ENCODE assay signal across 8 cellular contexts in genomic region chr6:142913511-142914047, GRCh38. TPM values are rescaled to one million over a fixed set of nuclear protein-coding genes. Genes with fewer than 3 reads are reported as not detected.
DNase-seq lines count a peak whose midpoint lies in the region; ATAC-seq and TF ChIP-seq lines count a peak whose summit lies in the region.

No MANE protein-coding gene starts in this region.

- no peak overlapping the region for H3K4me2 ChIP-seq in trophoblast cell (ENCODE audit: low read length)

- POLR2A ChIA-PET in activated CD8-positive, alpha-beta T cell treated with anti-CD3 and anti-CD28 coated beads for 36 hours (lab: Charles Lee), result interaction anchor here (0.6 to 3.1 kb wide), 19 partner anchors 10 to 537 kb away, joined by 3 to 19 read pairs (median 5); partner anchors contain the start of genes ADAT2 and PEX3
- POLR2A ChIA-PET in RWPE1 (lab: Yijun Ruan, JAX; ENCODE audit: low non-redundant PET), result no interaction called here

- H3K4ac ChIP-seq in trophoblast cell (ENCODE audit: low read depth, low read length), result no peak overlapping the region

- no peak overlapping the region for H3K9ac ChIP-seq in trophoblast cell (ENCODE audit: low read length)

- no peak overlapping the region for H2BK12ac ChIP-seq in trophoblast cell (ENCODE audit: low read length)

- DNase-seq in activated gamma-delta T cell treated with Interleukin-2 at 50 U/mL for 16 hours (peak; percentile 59), activated gamma-delta T cell (lab: John Stamatoyannopoulos, UW) (no peak), trophoblast cell (peak; percentile 26 to 45), RWPE1 (ENCODE audit: low spot score) (no peak), cortex of kidney (lab: John Stamatoyannopoulos, UW) (no peak), HuH-7 (ENCODE audit: low spot score) (no peak)
- peak; percentile 88 for DNase-seq in activated CD8-positive, alpha-beta T cell treated with anti-CD3 and anti-CD28 coated beads for 36 hours

- H4K91ac ChIP-seq in trophoblast cell (ENCODE audit: low read depth, low read length), result no peak overlapping the region

- no peaks in the 10 kb centered on the region for H3K27me3 Mint-ChIP-seq in activated CD8-positive, alpha-beta T cell treated with anti-CD3 and anti-CD28 coated beads for 36 hours

- no peak overlapping the region for H3K27ac ChIP-seq in trophoblast cell (ENCODE audit: low read depth, low read length)
- no peak overlapping the region for H3K27ac ChIP-seq in RWPE1

- H2AFZ ChIP-seq in trophoblast cell (ENCODE audit: insufficient read depth, low read length, poor library complexity), result no peak overlapping the region

- H3K18ac ChIP-seq in trophoblast cell (ENCODE audit: low read length), result no peak overlapping the region

- intact Hi-C loops in activated CD8-positive, alpha-beta T cell treated with anti-CD3 and anti-CD28 coated beads for 36 hours (cut with micrococcal nuclease), result loop anchor here (2.0 kb wide), 2 partner anchors 13 to 63 kb away; no protein-coding TSS in a partner anchor

- peaks cover 58% of the 10 kb centered on the region for H3K36me3 Mint-ChIP-seq in activated CD8-positive, alpha-beta T cell treated with anti-CD3 and anti-CD28 coated beads for 36 hours (ENCODE audit: low read depth)

- H2BK120ac ChIP-seq in trophoblast cell (ENCODE audit: insufficient read depth, low read length, poor library complexity), result no peak overlapping the region

- CTCF ChIA-PET in activated CD8-positive, alpha-beta T cell treated with anti-CD3 and anti-CD28 coated beads for 36 hours (lab: Charles Lee), result interaction anchor here (0.7 to 1.3 kb wide), 8 partner anchors 10 to 60 kb away, joined by 3 to 4 read pairs (median 3); no protein-coding TSS in a partner anchor
- CTCF ChIA-PET in RWPE1 (lab: Yijun Ruan, JAX), result no interaction called here

- H2AK5ac ChIP-seq in trophoblast cell (ENCODE audit: low read length), result no peak overlapping the region

- no peak overlapping the region for H4K8ac ChIP-seq in trophoblast cell (ENCODE audit: low read depth, low read length)

- no peaks in the 10 kb centered on the region for H3K9me3 ChIP-seq in trophoblast cell (ENCODE audit: insufficient read depth, low read depth, low read length)

- no peaks in the 10 kb centered on the region for H3K27me3 ChIP-seq in trophoblast cell (ENCODE audit: insufficient read depth, low read length)

- no CpG with 5 or more reads among the region's 10 CpGs for whole genome bisulfite sequencing in trophoblast cell (ENCODE audit: extremely low coverage, insufficient coverage, insufficient read length)

- H3K27ac Mint-ChIP-seq in activated CD8-positive, alpha-beta T cell treated with anti-CD3 and anti-CD28 coated beads for 36 hours, result peak overlapping the region; percentile 98

- no peak for TF ChIP-seq CTCF in activated CD8-positive, alpha-beta T cell treated with anti-CD3 and anti-CD28 coated beads for 36 hours (IDR thresholded peaks at IDR 0.05)
- TF ChIP-seq CTCF in RWPE1 (conservative IDR thresholded peaks at IDR 0.05; ENCODE audit: low read depth), result no peak

- H3K4me1 Mint-ChIP-seq in activated CD8-positive, alpha-beta T cell treated with anti-CD3 and anti-CD28 coated beads for 36 hours (ENCODE audit: low read depth), result peaks cover 82% of the 10 kb centered on the region

- peak; percentile 87 for ATAC-seq in HG03439 (IDR thresholded peaks at IDR 0.05; ENCODE audit: unreplicated experiment)
- peak; percentile 88 for ATAC-seq in activated CD8-positive, alpha-beta T cell treated with anti-CD3 and anti-CD28 coated beads for 36 hours

- H3K36me3 ChIP-seq in trophoblast cell (ENCODE audit: control insufficient read depth in 1 of 2, insufficient read depth in 2 of 2, low read length in 2 of 2), result no peaks in the 10 kb centered on the region

- no peak overlapping the region for H4K12ac ChIP-seq in trophoblast cell (ENCODE audit: low read depth, low read length)

- no peak overlapping the region for H3K4me3 ChIP-seq in trophoblast cell (ENCODE audit: low read depth, low read length)

- H3K4me3 Mint-ChIP-seq in activated CD8-positive, alpha-beta T cell treated with anti-CD3 and anti-CD28 coated beads for 36 hours, result peak overlapping the region; percentile 70

- no peaks in the 10 kb centered on the region for H3K79me2 ChIP-seq in trophoblast cell (ENCODE audit: control insufficient read depth, insufficient read depth, low read length, poor library complexity)

- H3K4me1 ChIP-seq in trophoblast cell (ENCODE audit: control insufficient read depth in 1 of 2, insufficient read depth in 2 of 2, low read length in 2 of 2), result no peaks in the 10 kb centered on the region

- H3K79me1 ChIP-seq in trophoblast cell (ENCODE audit: low read length), result no peaks in the 10 kb centered on the region

- H2BK5ac ChIP-seq in trophoblast cell (ENCODE audit: low read depth, low read length, poor library complexity), result no peak overlapping the region

- H3K9me3 Mint-ChIP-seq in activated CD8-positive, alpha-beta T cell treated with anti-CD3 and anti-CD28 coated beads for 36 hours, result peaks cover 3% of the 10 kb centered on the region

- H3K14ac ChIP-seq in trophoblast cell (ENCODE audit: low read length), result no peak overlapping the region

- H3K23ac ChIP-seq in trophoblast cell (ENCODE audit: low read length), result no peak overlapping the region

RNA-seq across cellular contexts. Expression of gene HIVEP2, which starts 31.4 kb away (rescaled TPM):
- 10 to 100 TPM; 31.8 to 38.1 TPM for total RNA-seq in activated CD8-positive, alpha-beta T cell treated with anti-CD3 and anti-CD28 coated beads for 36 hours
- polyA plus RNA-seq in trophoblast cell (2013), result 4.3 and 4.6 TPM in 2 replicates

Comparison
In these comparisons a context has a peak if more than half of its experiments do, and no peak if none do; other contexts are left out.
1. DNase-seq: peak in activated gamma-delta T cell treated with Interleukin-2 at 50 U/mL for 16 hours (single experiment), activated CD8-positive, alpha-beta T cell treated with anti-CD3 and anti-CD28 coated beads for 36 hours (single experiment) and trophoblast cell (2 of 2); none in activated gamma-delta T cell (single experiment), RWPE1 (single experiment), cortex of kidney (single experiment) and HuH-7 (single experiment).